ENCODE assay signal across 14 cellular contexts in genomic region chr15:41804361-41804760, GRCh38. TPM values are rescaled to one million over a fixed set of nuclear protein-coding genes. Genes with fewer than 3 reads are reported as not detected.
DNase-seq lines count a peak whose midpoint lies in the region; ATAC-seq and TF ChIP-seq lines count a peak whose summit lies in the region.
"Had no signal": no experiment of that assay in that cellular context is flagged by ENCODE, and none has a peak within 500 bp of the region (broad histone marks: within the 10 kb centered on the region; RNA-seq: fewer than 3 reads in every experiment).

No MANE protein-coding gene starts in this region.

- no peaks in the 10 kb centered on the region for H3K9me3 Mint-ChIP-seq in activated naive CD4-positive, alpha-beta T cell treated with anti-CD3 and anti-CD28 coated beads, Interleukin-2, amount 10 ng/mL, durations not matched to agents 7 days and 5 days
- H3K9me3 Mint-ChIP-seq in MCF 10A (ENCODE audit: unreplicated experiment) (no peaks in the 10 kb centered on the region), type B pancreatic cell (no peaks in the 10 kb centered on the region)
- H3K9me3 Mint-ChIP-seq: immature natural killer cell had no signal

- intact Hi-C loops in MCF 10A (cut with micrococcal nuclease), result no loop called here

- no peak overlapping the region for H3K4me3 Mint-ChIP-seq in activated naive CD4-positive, alpha-beta T cell treated with anti-CD3 and anti-CD28 coated beads, Interleukin-2, amount 10 ng/mL, durations not matched to agents 7 days and 5 days
- H3K4me3 Mint-ChIP-seq in MCF 10A (ENCODE audit: unreplicated experiment) (peak overlapping the region; percentile 14), type B pancreatic cell (no peak overlapping the region)
- H3K4me3 Mint-ChIP-seq: immature natural killer cell had no signal

- no peaks in the 10 kb centered on the region for H3K27me3 Mint-ChIP-seq in activated naive CD4-positive, alpha-beta T cell treated with anti-CD3 and anti-CD28 coated beads, Interleukin-2, amount 10 ng/mL, durations not matched to agents 7 days and 5 days
- H3K27me3 Mint-ChIP-seq in MCF 10A (ENCODE audit: insufficient read depth, unreplicated experiment) (no peaks in the 10 kb centered on the region), type B pancreatic cell (no peaks in the 10 kb centered on the region)

- ATAC-seq in HG03175 (IDR thresholded peaks at IDR 0.05; ENCODE audit: unreplicated experiment), result no peak

- peaks cover 10% of the 10 kb centered on the region for H3K36me3 Mint-ChIP-seq in activated naive CD4-positive, alpha-beta T cell treated with anti-CD3 and anti-CD28 coated beads, Interleukin-2, amount 10 ng/mL, durations not matched to agents 7 days and 5 days
- H3K36me3 Mint-ChIP-seq in MCF 10A (ENCODE audit: insufficient read depth, unreplicated experiment) (peaks cover 15% of the 10 kb centered on the region), type B pancreatic cell (peaks cover 7% of the 10 kb centered on the region)

- H3K27ac Mint-ChIP-seq in activated naive CD4-positive, alpha-beta T cell treated with anti-CD3 and anti-CD28 coated beads, Interleukin-2, amount 10 ng/mL, durations not matched to agents 7 days and 5 days, result peak overlapping the region; percentile 67
- H3K27ac Mint-ChIP-seq in MCF 10A (ENCODE audit: low read depth, unreplicated experiment) (peak overlapping the region; percentile 99), type B pancreatic cell (peak overlapping the region; percentile 85)

- CTCF ChIA-PET in activated naive CD4-positive, alpha-beta T cell treated with anti-CD3 and anti-CD28 coated beads, Interleukin-2, amount 10 ng/mL, durations not matched to agents 7 days and 5 days (lab: Charles Lee), result interaction anchor here (0.6 to 10.1 kb wide), 4 partner anchors 32 to 901 kb away, joined by 3 to 253 read pairs (median 5); partner anchors contain the start of gene MAPKBP1
- CTCF ChIA-PET in MCF 10A (lab: Yijun Ruan, JAX), result interaction anchor here (0.6 to 8.2 kb wide), 5 partner anchors 24 to 280 kb away, joined by 3 to 147 read pairs (median 4); partner anchors contain the start of gene MAPKBP1

- TF ChIP-seq CTCF in MCF 10A (IDR thresholded peaks at IDR 0.05; ENCODE audit: unreplicated experiment) (no peak), type B pancreatic cell (conservative IDR thresholded peaks at IDR 0.05) (no peak)

- no peak for DNase-seq in activated naive CD4-positive, alpha-beta T cell treated with anti-CD3 and anti-CD28 coated beads, Interleukin-2, amount 10 ng/mL, durations not matched to agents 7 days and 5 days
- DNase-seq in activated naive CD4-positive, alpha-beta T cell treated with anti-CD3 and anti-CD28 coated beads, Interleukin-2, amount 50 U/mL, for 16 hours, result no peak
- DNase-seq in MCF 10A (ENCODE audit: unreplicated experiment) (peak; percentile 94), left kidney (ENCODE audit: low read depth, low spot score) (peak; percentile 21), type B pancreatic cell (ENCODE audit: extremely low spot score, unreplicated experiment) (no peak), SK-N-DZ (ENCODE audit: low spot score) (no peak), NCI-H2227 (lab: John Stamatoyannopoulos, UW; ENCODE audit: unreplicated experiment) (no peak)
- DNase-seq: activated T-cell treated with anti-CD3 and anti-CD28 coated beads for 4 hours, HCEC 1CT, immature natural killer cell, NCI-H1694, SJCRH30, small intestine had no signal

- no TSS peak for BruUV-seq in MCF 10A (replicated peaks; lab: Mats Ljungman, UMichigan)

- POLR2A ChIA-PET in MCF 10A (lab: Yijun Ruan, JAX), result interaction anchor here (0.6 to 15.9 kb wide), 7 partner anchors 8 to 91 kb away, joined by 3 to 486 read pairs (median 4); partner anchors contain the start of gene MAPKBP1

- H3K4me1 Mint-ChIP-seq in activated naive CD4-positive, alpha-beta T cell treated with anti-CD3 and anti-CD28 coated beads, Interleukin-2, amount 10 ng/mL, durations not matched to agents 7 days and 5 days, result peaks cover 17% of the 10 kb centered on the region
- peaks cover 34% of the 10 kb centered on the region for H3K4me1 Mint-ChIP-seq in MCF 10A (ENCODE audit: insufficient read depth, unreplicated experiment)
- peaks cover 19% of the 10 kb centered on the region for H3K4me1 Mint-ChIP-seq in type B pancreatic cell (ENCODE audit: unreplicated experiment)

RNA-seq across cellular contexts. Expression of gene JMJD7, which starts 23.5 kb away (rescaled TPM):
- 9.2 and 13.3 TPM in 2 replicates for total RNA-seq in MCF 10A (2022)
- 29.0 and 51.7 TPM in 2 replicates for total RNA-seq in type B pancreatic cell (ENCODE audit: low replicate concordance)
- 9.5 and 10.0 TPM in 2 replicates for polyA plus RNA-seq in SK-N-DZ (2014; cell fraction: cytosol; rRNA removed)
- polyA plus RNA-seq in SK-N-DZ (2014; cell fraction: nucleus; rRNA removed), result 25.2 and 26.4 TPM in 2 replicates

RNA-seq across cellular contexts. Expression of gene MAPKBP1, which starts 30.1 kb away (rescaled TPM):
- 33.2 and 35.0 TPM in 2 replicates for total RNA-seq in MCF 10A (2022)
- 21.1 and 34.8 TPM in 2 replicates for total RNA-seq in type B pancreatic cell (ENCODE audit: low replicate concordance)
- 6.4 and 8.6 TPM in 2 replicates for polyA plus RNA-seq in SK-N-DZ (2014; cell fraction: cytosol; rRNA removed)
- 20.7 and 31.7 TPM in 2 replicates for polyA plus RNA-seq in SK-N-DZ (2014; cell fraction: nucleus; rRNA removed)

RNA-seq across cellular contexts. Expression of gene PLA2G4B, which starts 34.3 kb away (rescaled TPM):
- total RNA-seq in MCF 10A (2022), result 3.8 and 5.0 TPM in 2 replicates
- 17.7 and 19.9 TPM in 2 replicates for total RNA-seq in type B pancreatic cell (ENCODE audit: low replicate concordance)
- 1.4 and 1.7 TPM in 2 replicates for polyA plus RNA-seq in SK-N-DZ (2014; cell fraction: cytosol; rRNA removed)
- 36.4 and 46.9 TPM in 2 replicates for polyA plus RNA-seq in SK-N-DZ (2014; cell fraction: nucleus; rRNA removed)

Comparison
In these comparisons a context has a peak if more than half of its experiments do, and no peak if none do; other contexts are left out.
1. DNase-seq: peak in MCF 10A (single experiment) and left kidney (single experiment); none in activated naive CD4-positive, alpha-beta T cell treated with anti-CD3 and anti-CD28 coated beads, Interleukin-2, amount 10 ng/mL, durations not matched to agents 7 days and 5 days (single experiment), activated naive CD4-positive, alpha-beta T cell treated with anti-CD3 and anti-CD28 coated beads, Interleukin-2, amount 50 U/mL, for 16 hours (single experiment), type B pancreatic cell (single experiment), SK-N-DZ (single experiment) and NCI-H2227 (single experiment).
2. Peak in every context shown above with its lines, with median percentiles within 50 percentile points of each other: H3K27ac Mint-ChIP-seq.